8 cellular contexts compared by ENCODE assay signal in genomic region chr10:80408198-80409085, GRCh38. TPM values are rescaled to one million over a fixed set of nuclear protein-coding genes. Genes with fewer than 3 reads are reported as not detected.
DNase-seq lines count a peak whose midpoint lies in the region; ATAC-seq and TF ChIP-seq lines count a peak whose summit lies in the region.

Gene PRXL2A, plus strand, starts transcription at chr10:80408551. Its CDS starts 11,917 bp downstream, at chr10:80420468.

- peak; percentile 72 for ATAC-seq in HG03060 (IDR thresholded peaks at IDR 0.05; ENCODE audit: low read depth, unreplicated experiment)
- peak; percentile 97 for ATAC-seq in memory B cell (ENCODE audit: low read depth)

- H3K27ac ChIP-seq in A673 (ENCODE audit: low read depth, low read length, poor library complexity, severe bottlenecking) = peak within 1 kb of the TSS; percentile 73

- peaks cover 14% of the 10 kb centered on the region for H3K4me1 Mint-ChIP-seq in memory B cell

- no peaks in the 10 kb centered on the region for H3K36me3 Mint-ChIP-seq in memory B cell

- H3K4me1 ChIP-seq in A673 (ENCODE audit: insufficient read depth, low read length, poor library complexity, severe bottlenecking) = peaks cover 55% of the 10 kb centered on the region

- peak within 1 kb of the TSS; percentile 83 for H3K4me3 ChIP-seq in A673 (ENCODE audit: low read depth, low read length, poor library complexity, severe bottlenecking)

- TF ChIP-seq CTCF in A673 (conservative IDR thresholded peaks at IDR 0.05; ENCODE audit: low read depth, low read length) = no peak

- no peaks in the 10 kb centered on the region for H3K27me3 Mint-ChIP-seq in memory B cell

- TF ChIP-seq POLR2A in GM18526 (IDR thresholded peaks at IDR 0.05; ENCODE audit: extremely low read depth, insufficient read length) = peak; percentile 51

- H3K27ac Mint-ChIP-seq in memory B cell = peak within 1 kb of the TSS; percentile 82

- no TSS peak for BruUV-seq in A673 (replicated peaks; lab: Mats Ljungman, UMichigan)

- DNase-seq in A673 (ENCODE audit: low spot score) (peak; percentile 85), NCI-H446 treated with DMSO at 0.1 percent for 48 hours (lab: John Stamatoyannopoulos, UW) (peak; percentile 48), memory B cell (ENCODE audit: low spot score in 2 of 2) (peak; percentile 76 to 81)
- peak; percentile 94 for DNase-seq in activated CD8-positive, alpha-beta memory T cell treated with anti-CD3 and anti-CD28 coated beads for 24 hours
- DNase-seq in effector CD4-positive, alpha-beta T cell = peak; percentile 60
- peak; percentile 57 for DNase-seq in stimulated activated CD8-positive, alpha-beta memory T cell treated with anti-CD3 and anti-CD28 coated beads, Interleukin-12 subunit alpha, Interleukin-12 subunit beta, amount 100 ng/mL, for 24 hours (ENCODE audit: extremely low read depth)

- H3K27me3 ChIP-seq in A673 (replicated peaks; ENCODE audit: insufficient read depth, low read depth, low read length, poor library complexity) = no peaks in the 10 kb centered on the region

- intact Hi-C loops in A673 (cut with micrococcal nuclease; ENCODE audit: unreplicated experiment) = no loop called here

- no peaks in the 10 kb centered on the region for H3K36me3 ChIP-seq in A673 (ENCODE audit: insufficient read depth, low read length, poor library complexity, severe bottlenecking)

- peak within 1 kb of the TSS; percentile 93 for H3K4me3 Mint-ChIP-seq in memory B cell

- POLR2A ChIA-PET in A673 (lab: Charles Lee; ENCODE audit: low non-redundant PET) = no interaction called here

- CTCF ChIA-PET in A673 (lab: Charles Lee) = interaction anchor here (0.5 to 0.7 kb wide), 2 partner anchors 24 to 30 kb away, joined by 4 read pairs; no protein-coding TSS in a partner anchor

- no peaks in the 10 kb centered on the region for H3K9me3 Mint-ChIP-seq in memory B cell

- no peaks in the 10 kb centered on the region for H3K9me3 ChIP-seq in A673 (ENCODE audit: low read depth, low read length, poor library complexity, severe bottlenecking)

RNA-seq across cellular contexts. Expression of gene PRXL2A, which starts in this region (rescaled TPM):
- total RNA-seq in A673 (2021) = 98.7 and 100 TPM in 2 replicates

Comparison
In these comparisons a context has a peak if more than half of its experiments do, and no peak if none do; other contexts are left out.
1. Peak in every context shown above with its lines: DNase-seq, ATAC-seq, H3K4me3 ChIP-seq and H3K27ac ChIP-seq.